ENCODE assay signal across 8 cellular contexts in genomic region chr20:62685781-62686555, GRCh38. TPM values are rescaled to one million over a fixed set of nuclear protein-coding genes. Genes with fewer than 3 reads are reported as not detected.
DNase-seq lines count a peak whose midpoint lies in the region; ATAC-seq, FAIRE-seq and TF ChIP-seq lines count a peak whose summit lies in the region.

No MANE protein-coding gene starts in this region.

- H3K27me3 Mint-ChIP-seq in central memory CD8-positive, alpha-beta T cell = peaks cover 29% of the 10 kb centered on the region

- intact Hi-C loops in prostate gland (cut with DNase I) = loop anchor here (5.0 kb wide), 1 partner anchor 96 kb away; no protein-coding TSS in a partner anchor

- no peaks in the 10 kb centered on the region for H3K9me3 Mint-ChIP-seq in central memory CD8-positive, alpha-beta T cell

- TF ChIP-seq POLR2A in prostate gland (IDR thresholded peaks at IDR 0.05) (no peak), GM12891 (IDR thresholded peaks at IDR 0.05; ENCODE audit: low read depth, low read length) (no peak)

- H3K4me1 Mint-ChIP-seq in central memory CD8-positive, alpha-beta T cell = peaks cover 7% of the 10 kb centered on the region

- H3K27ac Mint-ChIP-seq in central memory CD8-positive, alpha-beta T cell (ENCODE audit: low read depth) = no peak overlapping the region

- no peaks in the 10 kb centered on the region for H3K9me3 ChIP-seq in prostate gland

- no peaks in the 10 kb centered on the region for H3K4me1 ChIP-seq in prostate gland (replicated peaks)

- H3K4me3 ChIP-seq in prostate gland = no peak overlapping the region

- no peak for FAIRE-seq in GM12891 (lab: Jason Lieb, UNC)

- WGBS in prostate gland = 25% methylated on average over 19 of the region's 27 CpGs

- TF ChIP-seq CTCF in prostate gland (IDR thresholded peaks at IDR 0.05) = no peak

- H3K4me3 Mint-ChIP-seq in central memory CD8-positive, alpha-beta T cell = no peak overlapping the region

- peak; percentile 36 for ATAC-seq in central memory CD8-positive, alpha-beta T cell (replicated peaks; ENCODE audit: extremely low read depth, poor library complexity, severe bottlenecking)
- ATAC-seq in SK-N-SH treated with all-trans-retinoic acid at 6 μM for 48 hours (no peak), GM21529 (IDR thresholded peaks at IDR 0.05; ENCODE audit: unreplicated experiment) (no peak)

- peaks cover 2% of the 10 kb centered on the region for H3K36me3 Mint-ChIP-seq in central memory CD8-positive, alpha-beta T cell (ENCODE audit: insufficient read depth)

- no peaks in the 10 kb centered on the region for H3K27me3 ChIP-seq in prostate gland (replicated peaks; ENCODE audit: insufficient read depth)

- peak; percentile 56 for DNase-seq in KG1 (lab: John Stamatoyannopoulos, UW)
- peak; percentile 86 for DNase-seq in NCI-H69 (lab: John Stamatoyannopoulos, UW)
- no peak for DNase-seq in central memory CD8-positive, alpha-beta T cell (ENCODE audit: low spot score in 2 of 2)
- peak; percentile 32 for DNase-seq in prostate gland (ENCODE audit: low spot score)
- DNase-seq in AG20443 (ENCODE audit: low spot score) = no peak
- DNase-seq in GM12891 (ENCODE audit: insufficient read length, low spot score) = no peak

- H3K36me3 ChIP-seq in prostate gland = no peaks in the 10 kb centered on the region

- H3K27ac ChIP-seq in prostate gland = no peak overlapping the region

TF ChIP-seq in SK-N-SH treated with all-trans-retinoic acid at 6 μM for 48 hours, 23 proteins besides CTCF, POLR2A, EP300 and RAD21 (continues in another document):
- TF ChIP-seq ZNF565 (CRISPR knock-in tag; conservative IDR thresholded peaks at IDR 0.05; ENCODE audit: low read depth) (no peak), POU6F1 (CRISPR knock-in tag; IDR thresholded peaks at IDR 0.05; ENCODE audit: borderline replicate concordance, low read depth) (no peak), PPARA (CRISPR knock-in tag; IDR thresholded peaks at IDR 0.05; ENCODE audit: borderline replicate concordance) (no peak), ARNTL (CRISPR knock-in tag; IDR thresholded peaks at IDR 0.05; ENCODE audit: borderline replicate concordance, low read depth) (no peak), ZNF8 (CRISPR knock-in tag; IDR thresholded peaks at IDR 0.05) (no peak), TSHZ2 (CRISPR knock-in tag; IDR thresholded peaks at IDR 0.05) (no peak), RARB (CRISPR knock-in tag; IDR thresholded peaks at IDR 0.05) (no peak), ZFP30 (CRISPR knock-in tag; IDR thresholded peaks at IDR 0.05) (no peak), GLIS3 (CRISPR knock-in tag; IDR thresholded peaks at IDR 0.05) (no peak), TOX (CRISPR knock-in tag; IDR thresholded peaks at IDR 0.05; ENCODE audit: borderline replicate concordance) (no peak), CSDC2 (CRISPR knock-in tag; IDR thresholded peaks at IDR 0.05) (no peak), ZNF70 (CRISPR knock-in tag; IDR thresholded peaks at IDR 0.05) (no peak)

TF ChIP-seq in GM12891, 5 proteins besides CTCF, POLR2A, EP300 and RAD21:
- no peak for TF ChIP-seq SPI1 (IDR thresholded peaks at IDR 0.05; ENCODE audit: low read depth, low read length)
TF ChIP-seq in GM12891: peak in this region for 0.

RNA-seq across cellular contexts. Expression of gene NTSR1, which starts 22.7 kb away (rescaled TPM):
- total RNA-seq in prostate gland = under 1 TPM in 1 of 2 donors, not detected in 1; 0.74 TPM
- not detected for polyA plus RNA-seq in GM12891 (2012; ENCODE audit: low read depth, missing spikeins)

RNA-seq across cellular contexts. Expression of gene SLCO4A1, which starts 43.7 kb away (rescaled TPM):
- 10 to 100 TPM in 1 of 2 donors, 1 to 10 TPM in 1; 4.5 to 12.3 TPM for total RNA-seq in prostate gland
- polyA plus RNA-seq in GM12891 (2012; ENCODE audit: low read depth, missing spikeins) = 11.7 TPM

Comparison
In these comparisons a context has a peak if more than half of its experiments do, and no peak if none do; other contexts are left out.
1. DNase-seq: peak in KG1 (single experiment), NCI-H69 (single experiment) and prostate gland (single experiment); none in central memory CD8-positive, alpha-beta T cell (0 of 2), AG20443 (single experiment) and GM12891 (single experiment).